ENCODE assay signal across 1 cellular context in genomic region chr3:54240-54639, GRCh38.
TF ChIP-seq lines count a peak whose summit lies in the region.

No MANE protein-coding gene starts in this region.

TF ChIP-seq in A549, 52 proteins besides CTCF, POLR2A, EP300 and RAD21 (continued from another document):
- TF ChIP-seq REST (IDR thresholded peaks at IDR 0.05) (no peak), JUNB (IDR thresholded peaks at IDR 0.05) (no peak), RFX5 (IDR thresholded peaks at IDR 0.05) (no peak), ZFP36 (IDR thresholded peaks at IDR 0.05; ENCODE audit: borderline replicate concordance, partially characterized antibody) (no peak), PBX3 (IDR thresholded peaks at IDR 0.05) (no peak), CHD4 (IDR thresholded peaks at IDR 0.05; ENCODE audit: borderline replicate concordance) (no peak), HES2 (IDR thresholded peaks at IDR 0.05) (no peak), ZNF302 (CRISPR knock-in tag; IDR thresholded peaks at IDR 0.05) (no peak), CHD2 (IDR thresholded peaks at IDR 0.05; ENCODE audit: low read length, partially characterized antibody) (no peak), ATOH8 (CRISPR knock-in tag; IDR thresholded peaks at IDR 0.05; ENCODE audit: low read depth) (no peak), NFE2L2 (conservative IDR thresholded peaks at IDR 0.05; ENCODE audit: low read length) (no peak), ESRRA (IDR thresholded peaks at IDR 0.05; ENCODE audit: borderline replicate concordance, low read length) (no peak), CBX2 (IDR thresholded peaks at IDR 0.05; ENCODE audit: borderline replicate concordance, low read depth) (no peak)
